ENCODE assay signal across 10 cellular contexts in the genomic region with DNA sequence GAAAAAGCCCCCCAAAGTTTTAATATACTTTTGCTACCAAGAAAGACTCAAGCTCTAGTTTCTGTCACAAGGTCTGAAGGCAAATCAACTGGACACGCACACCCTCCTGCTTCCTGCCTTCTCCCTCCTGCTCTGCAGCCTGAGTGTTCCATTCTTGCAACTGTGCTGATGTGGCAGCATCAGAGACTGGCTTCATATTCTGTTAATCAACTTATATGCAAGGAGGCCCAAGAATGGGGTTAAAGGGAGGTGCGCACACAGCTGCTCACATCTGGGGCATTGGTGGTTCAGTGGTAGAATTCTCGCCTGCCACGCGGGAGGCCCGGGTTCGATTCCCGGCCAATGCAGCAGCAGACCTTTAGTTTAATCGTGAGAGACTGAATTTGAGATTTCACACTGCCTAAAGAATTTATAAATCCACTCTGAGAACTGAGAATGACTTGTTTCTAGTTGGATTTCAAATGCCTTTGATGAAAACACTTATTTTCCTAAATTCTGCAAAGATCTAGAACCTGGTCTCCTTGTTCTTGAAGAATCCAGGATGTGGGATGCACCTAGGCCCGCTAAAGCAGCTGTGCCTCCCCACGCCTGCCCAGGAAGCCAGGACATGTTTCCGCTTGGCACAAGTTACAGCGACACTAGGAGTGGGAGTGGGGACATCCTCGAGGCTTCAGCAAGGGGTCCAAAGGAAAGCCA. TPM values are rescaled to one million over a fixed set of nuclear protein-coding genes. Genes with fewer than 3 reads are reported as not detected.
DNase-seq lines count a peak whose midpoint lies in the region; ATAC-seq and TF ChIP-seq lines count a peak whose summit lies in the region.
"Had no signal": no experiment of that assay in that cellular context is flagged by ENCODE, and none has a peak within 500 bp of the region (broad histone marks: within the 10 kb centered on the region; RNA-seq: fewer than 3 reads in every experiment).

No MANE protein-coding gene starts in this region.

- DNase-seq in activated T-cell treated with anti-CD3 and anti-CD28 coated beads, Interleukin-2, amount 50 U/mL, for 72 hours, result no peak
- DNase-seq in activated T-cell treated with anti-CD3 and anti-CD28 coated beads, Interleukin-2, amount 50 U/mL, for 1 hour, result no peak
- no peak for DNase-seq in central memory CD8-positive, alpha-beta T cell (ENCODE audit: low spot score in 2 of 2)
- DNase-seq in kidney glomerular epithelial cell (lab: John Stamatoyannopoulos, UW) (peak; percentile 67), type B pancreatic cell (ENCODE audit: extremely low spot score, unreplicated experiment) (no peak), NCI-H1417 treated with DMSO at 0.1 percent for 48 hours (lab: John Stamatoyannopoulos, UW) (no peak)
- DNase-seq: NCI-H446 had no signal

- no peaks in the 10 kb centered on the region for H3K9me3 Mint-ChIP-seq in activated T-cell treated with anti-CD3 and anti-CD28 coated beads, Interleukin-2, amount 50 U/mL, for 72 hours
- no peaks in the 10 kb centered on the region for H3K9me3 Mint-ChIP-seq in central memory CD8-positive, alpha-beta T cell
- H3K9me3 Mint-ChIP-seq in type B pancreatic cell, result no peaks in the 10 kb centered on the region
- H3K9me3 Mint-ChIP-seq: IgD-negative memory B cell had no signal

- TF ChIP-seq CTCF in type B pancreatic cell (conservative IDR thresholded peaks at IDR 0.05), result no peak

- H3K27ac Mint-ChIP-seq in activated T-cell treated with anti-CD3 and anti-CD28 coated beads, Interleukin-2, amount 50 U/mL, for 72 hours, result peak overlapping the region; percentile 36
- H3K27ac Mint-ChIP-seq in central memory CD8-positive, alpha-beta T cell (ENCODE audit: low read depth), result peak overlapping the region; percentile 39
- H3K27ac Mint-ChIP-seq in type B pancreatic cell, result peak overlapping the region; percentile 37

- H3K4me1 Mint-ChIP-seq in activated T-cell treated with anti-CD3 and anti-CD28 coated beads, Interleukin-2, amount 50 U/mL, for 72 hours (ENCODE audit: low read depth), result peaks cover 18% of the 10 kb centered on the region
- H3K4me1 Mint-ChIP-seq in central memory CD8-positive, alpha-beta T cell, result peaks cover 39% of the 10 kb centered on the region
- H3K4me1 Mint-ChIP-seq in type B pancreatic cell (ENCODE audit: unreplicated experiment), result peaks cover 43% of the 10 kb centered on the region

- H3K27me3 Mint-ChIP-seq in activated T-cell treated with anti-CD3 and anti-CD28 coated beads, Interleukin-2, amount 50 U/mL, for 72 hours (ENCODE audit: low read depth), result no peaks in the 10 kb centered on the region
- no peaks in the 10 kb centered on the region for H3K27me3 Mint-ChIP-seq in central memory CD8-positive, alpha-beta T cell
- no peaks in the 10 kb centered on the region for H3K27me3 Mint-ChIP-seq in type B pancreatic cell
- H3K27me3 Mint-ChIP-seq: IgD-negative memory B cell had no signal

- no peaks in the 10 kb centered on the region for H3K36me3 Mint-ChIP-seq in activated T-cell treated with anti-CD3 and anti-CD28 coated beads, Interleukin-2, amount 50 U/mL, for 72 hours (ENCODE audit: insufficient read depth in 2 of 2)
- peaks cover 14% of the 10 kb centered on the region for H3K36me3 Mint-ChIP-seq in central memory CD8-positive, alpha-beta T cell (ENCODE audit: insufficient read depth)
- no peaks in the 10 kb centered on the region for H3K36me3 Mint-ChIP-seq in type B pancreatic cell

- no peak overlapping the region for H3K4me3 Mint-ChIP-seq in activated T-cell treated with anti-CD3 and anti-CD28 coated beads, Interleukin-2, amount 50 U/mL, for 72 hours
- H3K4me3 Mint-ChIP-seq in central memory CD8-positive, alpha-beta T cell, result no peak overlapping the region
- H3K4me3 Mint-ChIP-seq in type B pancreatic cell, result peak overlapping the region; percentile 62
- H3K4me3 Mint-ChIP-seq: IgD-negative memory B cell had no signal

- ATAC-seq in activated T-cell treated with anti-CD3 and anti-CD28 coated beads, Interleukin-2, amount 50 U/mL, for 72 hours (replicated peaks in 1 of 2), result no peak
- no peak for ATAC-seq in central memory CD8-positive, alpha-beta T cell (replicated peaks; ENCODE audit: extremely low read depth, poor library complexity, severe bottlenecking)
- ATAC-seq in HG03196 (IDR thresholded peaks at IDR 0.05; ENCODE audit: unreplicated experiment) (no peak), HG02852 (IDR thresholded peaks at IDR 0.05; ENCODE audit: unreplicated experiment) (no peak)

RNA-seq across cellular contexts. Expression of gene VAC14, which starts 11.6 kb away (rescaled TPM):
- 10 to 100 TPM; 23.1 to 29.6 TPM for total RNA-seq in activated T-cell treated with anti-CD3 and anti-CD28 coated beads, Interleukin-2, amount 50 U/mL, for 72 hours
- total RNA-seq in type B pancreatic cell (ENCODE audit: low replicate concordance), result 38.3 and 39.5 TPM in 2 replicates
